In the genomic region with DNA sequence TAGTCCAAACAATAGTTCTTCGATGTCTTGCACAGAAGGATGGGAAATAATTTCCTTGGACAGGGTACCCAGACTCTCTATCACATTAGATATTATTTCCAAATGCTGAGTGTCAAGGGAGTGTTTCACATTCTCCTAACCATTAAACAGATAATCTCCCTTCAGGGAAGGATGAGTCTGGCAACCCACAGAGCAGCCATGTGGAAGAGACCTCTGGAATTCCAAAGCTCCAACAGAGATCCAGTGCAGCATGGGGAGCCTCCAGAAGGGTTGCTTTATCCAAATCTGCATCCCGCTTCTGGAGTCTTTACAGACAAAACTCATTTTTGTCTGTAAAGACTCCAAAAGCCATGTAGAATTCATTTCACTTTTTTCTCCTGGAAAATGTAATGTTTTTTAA, we compare ENCODE assay signal across 22 cellular contexts.
A peak's percentile ranks its signal among the peaks of the same experiment; 100 is the strongest.
DNase-seq lines count a peak whose midpoint lies in the region; ATAC-seq, FAIRE-seq and TF ChIP-seq lines count a peak whose summit lies in the region.
"Had no signal": no experiment of that assay in that cellular context is flagged by ENCODE, and none has a peak within 500 bp of the region (broad histone marks: within the 10 kb centered on the region; RNA-seq: fewer than 3 reads in every experiment).

No MANE protein-coding gene starts in this region.

- H4K20me1 ChIP-seq in hepatocyte (ENCODE audit: insufficient read depth, poor library complexity, severe bottlenecking) = no peaks in the 10 kb centered on the region

- no peak for ATAC-seq in GM18861 (IDR thresholded peaks at IDR 0.05; ENCODE audit: unreplicated experiment)

- no peak overlapping the region for H3K4me3 Mint-ChIP-seq in mesothelial cell of epicardium
- H3K4me3 Mint-ChIP-seq: B cell; CD4-positive, CD25-positive, alpha-beta regulatory T cell; H9; IgD-negative memory B cell had no signal

- H3K36me3 ChIP-seq in HUES48 (ENCODE audit: control insufficient read depth, insufficient read depth, low read length) = no peaks in the 10 kb centered on the region
- H3K36me3 ChIP-seq in hepatocyte (replicated peaks; ENCODE audit: insufficient read depth, low read depth) = no peaks in the 10 kb centered on the region
- no peaks in the 10 kb centered on the region for H3K36me3 ChIP-seq in stomach

- peaks cover 10% of the 10 kb centered on the region for H3K27me3 Mint-ChIP-seq in mesothelial cell of epicardium (ENCODE audit: low read depth)
- H3K27me3 Mint-ChIP-seq: CD4-positive, CD25-positive, alpha-beta regulatory T cell had no signal

- DNase-seq in ACHN = peak; percentile 58
- DNase-seq in mesothelial cell of epicardium (ENCODE audit: low spot score in 2 of 2, unreplicated experiment in 2 of 2) = no peak
- DNase-seq in SW 1271 (lab: John Stamatoyannopoulos, UW) = no peak
- no peak for DNase-seq in hepatocyte (ENCODE audit: low spot score)
- DNase-seq in stomach = no peak
- DNase-seq: 8988T; CD4-positive, CD25-positive, alpha-beta regulatory T cell; COR-L47; H9; Karpas-422; NCI-H1048; NCI-H1436; NCI-H1930; SHP77 had no signal

- in situ Hi-C loops in ACHN (cut with HindIII; ENCODE audit: low pct_ligation_motif_present, low pct_unique_long_range_greater_than_20kb, low sequenced_read_pairs) = no loop called here

- H3K79me2 ChIP-seq in hepatocyte = no peaks in the 10 kb centered on the region

- no peak for TF ChIP-seq CTCF in mesothelial cell of epicardium (IDR thresholded peaks at IDR 0.05; ENCODE audit: unreplicated experiment)
- no peak for TF ChIP-seq CTCF in hepatocyte (IDR thresholded peaks at IDR 0.05; ENCODE audit: poor library complexity)
- no peak for TF ChIP-seq CTCF in stomach (IDR thresholded peaks at IDR 0.05)

- H3K27ac Mint-ChIP-seq in mesothelial cell of epicardium = peak overlapping the region; percentile 7
- H3K27ac Mint-ChIP-seq: B cell; CD4-positive, CD25-positive, alpha-beta regulatory T cell; H9; IgD-negative memory B cell had no signal

- no peaks in the 10 kb centered on the region for H3K36me3 Mint-ChIP-seq in mesothelial cell of epicardium
- H3K36me3 Mint-ChIP-seq: CD4-positive, CD25-positive, alpha-beta regulatory T cell; IgD-negative memory B cell had no signal

- peak; percentile 95 for FAIRE-seq in endometrium (lab: Jason Lieb, UNC)
- FAIRE-seq: GM12891, HTR-8/SVneo had no signal

- H3K9me2 ChIP-seq in hepatocyte (replicated peaks; ENCODE audit: insufficient read depth) = no peaks in the 10 kb centered on the region

- no peak for TF ChIP-seq EP300 in stomach (IDR thresholded peaks at IDR 0.05)

- WGBS in hepatocyte (ENCODE audit: low lambda C conversion rate, missing lambda C conversion rate) = 51% methylated on average over 2 of the region's 2 CpGs
- 73 to 79% (median 76%) methylated on average over 2 of the region's 2 CpGs for WGBS in stomach, 5 donors

- intact Hi-C loops in stomach (cut with DNase I; ENCODE audit: low total_unique reads) = no loop called here

- no peak overlapping the region for H3K4me2 ChIP-seq in hepatocyte

- H3K4me3 ChIP-seq in HUES48 (ENCODE audit: low read depth, low read length) = no peak overlapping the region
- H3K4me3 ChIP-seq in hepatocyte = no peak overlapping the region
- no peak overlapping the region for H3K4me3 ChIP-seq in stomach
- H3K4me3 ChIP-seq: SK-N-MC had no signal

- H2AFZ ChIP-seq in hepatocyte = no peak overlapping the region

- peaks cover 30% of the 10 kb centered on the region for H3K4me1 Mint-ChIP-seq in mesothelial cell of epicardium
- H3K4me1 Mint-ChIP-seq: B cell; CD4-positive, CD25-positive, alpha-beta regulatory T cell had no signal

- H3K9me3 Mint-ChIP-seq in mesothelial cell of epicardium = no peaks in the 10 kb centered on the region
- H3K9me3 Mint-ChIP-seq: IgD-negative memory B cell had no signal

- H3K27ac ChIP-seq in HUES48 (ENCODE audit: low read depth, low read length) = peak overlapping the region; percentile 26
- H3K27ac ChIP-seq in hepatocyte = no peak overlapping the region
- no peak overlapping the region for H3K27ac ChIP-seq in stomach
- H3K27ac ChIP-seq: SK-N-MC had no signal

- H3K9ac ChIP-seq in HUES48 (ENCODE audit: low read depth, low read length) = no peak overlapping the region

- H3K9me3 ChIP-seq in HUES48 (ENCODE audit: control insufficient read depth, insufficient read depth, low read length) = no peaks in the 10 kb centered on the region
- no peaks in the 10 kb centered on the region for H3K9me3 ChIP-seq in hepatocyte (ENCODE audit: low read depth)
- no peaks in the 10 kb centered on the region for H3K9me3 ChIP-seq in stomach

- TF ChIP-seq POLR2A in stomach (IDR thresholded peaks at IDR 0.05) = no peak

- H3K27me3 ChIP-seq in HUES48 (ENCODE audit: control insufficient read depth, insufficient read depth, low read length) (peaks cover 99% of the 10 kb centered on the region), hepatocyte (no peaks in the 10 kb centered on the region), stomach (no peaks in the 10 kb centered on the region)

- H3K4me1 ChIP-seq in HUES48 (ENCODE audit: control insufficient read depth, insufficient read depth, low read length) (peaks cover 24% of the 10 kb centered on the region), hepatocyte (ENCODE audit: insufficient read depth) (no peaks in the 10 kb centered on the region), stomach (peaks cover 0 to 5% (median 0%) of the 10 kb centered on the region in 4 donors)
